36 cellular contexts compared by ENCODE assay signal in genomic region chr17:45322168-45322567, GRCh38. TPM values are rescaled to one million over a fixed set of nuclear protein-coding genes. Genes with fewer than 3 reads are reported as not detected.
DNase-seq lines count a peak whose midpoint lies in the region; ATAC-seq, FAIRE-seq and TF ChIP-seq lines count a peak whose summit lies in the region.
"Had no signal": no experiment of that assay in that cellular context is flagged by ENCODE, and none has a peak within 500 bp of the region (broad histone marks: within the 10 kb centered on the region; RNA-seq: fewer than 3 reads in every experiment).

No MANE protein-coding gene starts in this region.

- in situ Hi-C loops in K562 (cut with MboI) = no loop called here

- H3K4me1 Mint-ChIP-seq in T-helper 2 cell treated with Interferon-gamma antibody and Interleukin-4, amounts not matched to agents 5 μg/mL and 100 μg/mL, for 36 hours (ENCODE audit: low read depth) = peaks cover 39% of the 10 kb centered on the region

- no peak for TF ChIP-seq RAD21 in K562 (CRISPR knock-in tag; conservative IDR thresholded peaks at IDR 0.05 in 1 of 2, IDR thresholded peaks at IDR 0.05 in 1 of 2)

- BruUV-seq in PC-3 (replicated peaks; lab: Mats Ljungman, UMichigan) (no TSS peak), K562 (replicated peaks; lab: Mats Ljungman, UMichigan) (no TSS peak)

- peak; percentile 46 for FAIRE-seq in K562 (lab: Jason Lieb, UNC)
- FAIRE-seq: GM12878, islet of Langerhans had no signal

- H3K9ac ChIP-seq in PC-3 (ENCODE audit: low read length) (peak overlapping the region; percentile 70; the same call in 1 of the 2 replicates), K562 (ENCODE audit: insufficient read depth in 1 of 2, low read depth in 2 of 2, low read length in 2 of 2) (no peak overlapping the region), parathyroid adenoma (no peak overlapping the region)

- H3K36me3 Mint-ChIP-seq in T-helper 2 cell treated with Interferon-gamma antibody and Interleukin-4, amounts not matched to agents 5 μg/mL and 100 μg/mL, for 36 hours (ENCODE audit: low read depth) = no peaks in the 10 kb centered on the region
- H3K36me3 Mint-ChIP-seq: CD8-positive, alpha-beta memory T cell had no signal

- no peaks in the 10 kb centered on the region for H3K9me1 ChIP-seq in K562 (ENCODE audit: control insufficient read depth, insufficient read depth, low read length)

- H3K9me3 Mint-ChIP-seq in T-helper 2 cell treated with Interferon-gamma antibody and Interleukin-4, amounts not matched to agents 5 μg/mL and 100 μg/mL, for 36 hours = no peaks in the 10 kb centered on the region
- H3K9me3 Mint-ChIP-seq: activated T-cell treated with anti-CD3 and anti-CD28 coated beads, Interleukin-2, amount 50 U/mL, for 24 hours; CD8-positive, alpha-beta memory T cell had no signal

- H2AFZ ChIP-seq in PC-3 (ENCODE audit: low read length) = no peak overlapping the region
- 0 out of 2 replicates have a peak overlapping the region, but pooled peaks have one; percentile 26 for H2AFZ ChIP-seq in K562 (ENCODE audit: low read depth, low read length)
- H2AFZ ChIP-seq in parathyroid adenoma = peak overlapping the region; percentile 68

- CTCF ChIA-PET in PC-3 (lab: Charles Lee) = no interaction called here
- CTCF ChIA-PET in K562 (lab: Yijun Ruan, JAX; ENCODE audit: low intra/inter-chr PET ratio) = no interaction called here

- H3K9me2 ChIP-seq in PC-3 (replicated peaks; ENCODE audit: low read length) = no peaks in the 10 kb centered on the region

- H3K36me3 ChIP-seq in PC-3 (ENCODE audit: low read depth, low read length) (no peaks in the 10 kb centered on the region), K562 (ENCODE audit: control insufficient read depth, insufficient read depth, low read length) (no peaks in the 10 kb centered on the region), parathyroid adenoma (ENCODE audit: control insufficient read depth, insufficient read depth, low read length) (no peaks in the 10 kb centered on the region)
- H3K36me3 ChIP-seq: esophagus muscularis mucosa, left ventricle myocardium inferior, Peyer's patch, sigmoid colon had no signal

- H3K4me3 ChIP-seq in PC-3 (ENCODE audit: low read length) (no peak overlapping the region), K562 (no peak overlapping the region), parathyroid adenoma (ENCODE audit: low read depth, low read length) (no peak overlapping the region)
- H3K4me3 ChIP-seq: esophagus muscularis mucosa, GM12878, left ventricle myocardium inferior, Peyer's patch, psoas muscle, sigmoid colon had no signal

- peak overlapping the region; percentile 73 for H3K4me2 ChIP-seq in PC-3 (ENCODE audit: low read length)
- no peak overlapping the region for H3K4me2 ChIP-seq in K562 (ENCODE audit: insufficient read depth, low read length)
- no peak overlapping the region for H3K4me2 ChIP-seq in parathyroid adenoma (ENCODE audit: low read length)

- POLR2A ChIA-PET in PC-3 (lab: Charles Lee; ENCODE audit: unreplicated experiment) = interaction anchor here (1.0 kb wide), 1 partner anchor 10 kb away, joined by 3 read pairs; no protein-coding TSS in a partner anchor
- POLR2A ChIA-PET in K562 (lab: Yijun Ruan, JAX) = no interaction called here

- H4K20me1 ChIP-seq in PC-3 (ENCODE audit: low read length) (no peaks in the 10 kb centered on the region), K562 (replicated peaks; ENCODE audit: control insufficient read depth, insufficient read depth, low read length) (no peaks in the 10 kb centered on the region)

- ATAC-seq in PC-3 (no peak), K562 (no peak), esophagus mucosa (no peak), HG02870 (IDR thresholded peaks at IDR 0.05; ENCODE audit: unreplicated experiment) (no peak)
- ATAC-seq: GM12878, psoas muscle had no signal

- H3K27ac Mint-ChIP-seq in T-helper 2 cell treated with Interferon-gamma antibody and Interleukin-4, amounts not matched to agents 5 μg/mL and 100 μg/mL, for 36 hours = peak overlapping the region; percentile 21
- H3K27ac Mint-ChIP-seq: activated T-cell treated with anti-CD3 and anti-CD28 coated beads, Interleukin-2, amount 50 U/mL, for 24 hours had no signal

- no peaks in the 10 kb centered on the region for H3K9me3 ChIP-seq in PC-3 (ENCODE audit: low read length)
- no peaks in the 10 kb centered on the region for H3K9me3 ChIP-seq in K562 (replicated peaks; ENCODE audit: control insufficient read depth, insufficient read depth, low read depth, low read length)
- no peaks in the 10 kb centered on the region for H3K9me3 ChIP-seq in parathyroid adenoma (ENCODE audit: control insufficient read depth, low read length)
- H3K9me3 ChIP-seq: esophagus muscularis mucosa, left ventricle myocardium inferior, Peyer's patch, psoas muscle, sigmoid colon had no signal

- H3K4me1 ChIP-seq in PC-3 (ENCODE audit: insufficient read depth, low read length) (peaks cover 47% of the 10 kb centered on the region), K562 (replicated peaks in 1 of 2; ENCODE audit: control insufficient read depth in 2 of 2, insufficient read depth in 2 of 2, low read length in 2 of 2) (peaks cover 40 to 50% of the 10 kb centered on the region in 2 experiments), parathyroid adenoma (peaks cover 36% of the 10 kb centered on the region)

- peak overlapping the region; percentile 94 for H3K27ac ChIP-seq in PC-3 (ENCODE audit: low read length)
- H3K27ac ChIP-seq in K562 (ENCODE audit: extremely low read depth, low read depth, low read length) = no peak overlapping the region
- H3K27ac ChIP-seq in parathyroid adenoma = peak overlapping the region; percentile 87
- H3K27ac ChIP-seq: left ventricle myocardium inferior, psoas muscle had no signal

- no peak for TF ChIP-seq POLR2A in K562 (conservative IDR thresholded peaks at IDR 0.05)

- peaks cover 4% of the 10 kb centered on the region for H3K27me3 Mint-ChIP-seq in T-helper 2 cell treated with Interferon-gamma antibody and Interleukin-4, amounts not matched to agents 5 μg/mL and 100 μg/mL, for 36 hours (ENCODE audit: low read depth)
- H3K27me3 Mint-ChIP-seq: activated T-cell treated with anti-CD3 and anti-CD28 coated beads, Interleukin-2, amount 50 U/mL, for 24 hours had no signal

- intact Hi-C loops in PC-3 (cut with micrococcal nuclease) (no loop called here), K562 (cut with micrococcal nuclease) (no loop called here)

- TF ChIP-seq CTCF in PC-3 (conservative IDR thresholded peaks at IDR 0.05; ENCODE audit: low read depth, low read length) (no peak), K562 (IDR thresholded peaks at IDR 0.05 in 2 of 3, conservative IDR thresholded peaks at IDR 0.05 in 1 of 3; ENCODE audit: insufficient read depth in 2 of 3, low read depth in 1 of 3, low read length in 3 of 3) (no peak), parathyroid adenoma (IDR thresholded peaks at IDR 0.05) (no peak)

- no peak for DNase-seq in T-helper 2 cell treated with Interferon-gamma antibody and Interleukin-4, amounts not matched to agents 5 μg/mL and 100 μg/mL, for 36 hours (ENCODE audit: low spot score)
- no peak for DNase-seq in T-helper 2 cell
- DNase-seq in PC-3 = no peak
- peak in 1 of 4 experiments; percentile 50 for DNase-seq in K562 (ENCODE audit: extremely low read depth in 1 of 4, low spot score in 3 of 4)
- no peak for DNase-seq in T-helper 1 cell
- DNase-seq: 8988T; activated CD4-positive, alpha-beta T cell treated with anti-CD3 and anti-CD28 coated beads, Interleukin-2, amount 50 U/mL, for 1 hour; activated CD4-positive, CD25-positive, alpha-beta regulatory T cell; activated gamma-delta T cell treated with Interleukin-2 at 50 U/mL for 16 hours; activated T-cell treated with anti-CD3 and anti-CD28 coated beads, Interleukin-2, amount 50 U/mL, for 24 hours; AML-193; CD8-positive, alpha-beta memory T cell; central memory CD4-positive, alpha-beta T cell; DMS153; foreskin fibroblast; H7; Karpas-422; left ventricle myocardium inferior; MV-4-11; NCI-H1436; NCI-H226; NCI-H69; nucleus accumbens; Peyer's patch; psoas muscle; SIG-M5; sigmoid colon; stimulated activated CD4-positive, alpha-beta T cell treated with anti-CD3 and anti-CD28 coated beads, Interleukin-4, amount 100 ng/mL, for 24 hours; substantia nigra; SW 1271 had no signal

- 100% methylated on average over 1 of the region's 2 CpGs for WGBS in K562 (ENCODE audit: insufficient coverage, low coverage, missing lambda C conversion rate)

- no peak for TF ChIP-seq EP300 in K562 (IDR thresholded peaks at IDR 0.05; ENCODE audit: low read length)

- peaks cover 34% of the 10 kb centered on the region for H3F3A ChIP-seq in PC-3 (ENCODE audit: low read length, unreplicated experiment)

- H3K27me3 ChIP-seq in PC-3 (ENCODE audit: low read length) (no peaks in the 10 kb centered on the region), K562 (ENCODE audit: control insufficient read depth in 2 of 2, insufficient read depth in 2 of 2, low read length in 2 of 2) (no peaks in the 10 kb centered on the region), parathyroid adenoma (ENCODE audit: control insufficient read depth, insufficient read depth, low read length) (no peaks in the 10 kb centered on the region)
- H3K27me3 ChIP-seq: esophagus muscularis mucosa, Peyer's patch, sigmoid colon had no signal

- no peak overlapping the region for H3K4me3 Mint-ChIP-seq in T-helper 2 cell treated with Interferon-gamma antibody and Interleukin-4, amounts not matched to agents 5 μg/mL and 100 μg/mL, for 36 hours
- H3K4me3 Mint-ChIP-seq: activated T-cell treated with anti-CD3 and anti-CD28 coated beads, Interleukin-2, amount 50 U/mL, for 24 hours had no signal

- H3K79me2 ChIP-seq in PC-3 (ENCODE audit: low read length) (0 out of 2 replicates have a peak, but pooled peaks cover 9% of the 10 kb centered on the region), K562 (ENCODE audit: control insufficient read depth, insufficient read depth, low read length) (no peaks in the 10 kb centered on the region), parathyroid adenoma (no peaks in the 10 kb centered on the region)

RNA-seq across cellular contexts. Expression of gene MAP3K14, which starts 5.3 kb away (rescaled TPM):
- total RNA-seq in PC-3 (2014; rRNA removed) (15.9 and 16.8 TPM in 2 replicates), K562 (2014; rRNA removed) (2.9 and 4.8 TPM in 2 replicates), K562 (2014; rRNA removed; fragmentation: Illumina TruSeq; extraction: Trizol) (0.99 and 1.8 TPM in 2 replicates), K562 (2015; rRNA removed; fragmentation: Illumina TruSeq; extraction: Trizol) (3.2 and 3.5 TPM in 2 replicates), K562 (2021) (7.9 and 8.7 TPM in 2 replicates), esophagus mucosa (6.3 TPM)
- 11.9 and 31.3 TPM in 2 replicates for total RNA-seq in K562 (2011; cell fraction: chromatin; rRNA removed; ENCODE audit: low replicate concordance)
- total RNA-seq in K562 (2011; cell fraction: nucleolus; rRNA removed) = 14.3 and 19.3 TPM in 2 replicates
- 11.7 and 12.4 TPM in 2 replicates for total RNA-seq in K562 (2011; cell fraction: nucleoplasm; rRNA removed)
- polyA plus RNA-seq in K562 (2011; rRNA removed) (5.3 and 7.5 TPM in 2 replicates), K562 (2014; fragmentation: Illumina TruSeq; extraction: Trizol) (3.7 and 3.9 TPM in 2 replicates), K562 (2014; fragmentation: Nextera tagmentation; extraction: Ambion mirVana) (under 1 TPM; 0.45 to 0.56 TPM), K562 (2014; rRNA removed) (4.9 TPM in 2 replicates)
- polyA plus RNA-seq in K562 (2011; cell fraction: cytosol; rRNA removed) = 6.5 and 9.0 TPM in 2 replicates
- polyA plus RNA-seq in K562 (2011; cell fraction: nucleus; rRNA removed) = 16.1 and 28.3 TPM in 2 replicates
- 3.6 and 5.4 TPM in 2 replicates for polyA plus RNA-seq in K562 (2012)
- 3.2 and 6.0 TPM in 2 replicates for polyA minus RNA-seq in K562 (2011; rRNA and poly(A)+ RNA removed)
- polyA minus RNA-seq in K562 (2011; cell fraction: cytosol; rRNA and poly(A)+ RNA removed) = 4.9 and 5.2 TPM in 2 replicates
- 7.8 and 8.2 TPM in 2 replicates for polyA minus RNA-seq in K562 (2011; cell fraction: nucleus; rRNA and poly(A)+ RNA removed)
